Comparison of ENCODE assay signal across 13 cellular contexts in genomic region chr14:81638656-81639055, GRCh38.
DNase-seq lines count a peak whose midpoint lies in the region; FAIRE-seq and TF ChIP-seq lines count a peak whose summit lies in the region.
"Had no signal": no experiment of that assay in that cellular context is flagged by ENCODE, and none has a peak within 500 bp of the region (broad histone marks: within the 10 kb centered on the region; RNA-seq: fewer than 3 reads in every experiment).

No MANE protein-coding gene starts in this region.

- H2AFZ ChIP-seq in hepatocyte, result no peak overlapping the region

- H3K4me3 ChIP-seq in SJCRH30, result no peak overlapping the region
- H3K4me3 ChIP-seq in Caco-2 (ENCODE audit: low read depth, low read length), result no peak overlapping the region
- H3K4me3 ChIP-seq in hepatocyte, result no peak overlapping the region
- H3K4me3 ChIP-seq: BLaER1 treated with 17β-estradiol and CSF1 and Interleukin-3, amounts not matched to agents 10 nM and 100 nM; HAP-1 had no signal

- 83% methylated on average over 2 of the region's 2 CpGs for WGBS in hepatocyte (ENCODE audit: low lambda C conversion rate, missing lambda C conversion rate)

- TF ChIP-seq CTCF in D721Med (IDR thresholded peaks at IDR 0.05; ENCODE audit: insufficient read depth, missing control alignments) (no peak), Caco-2 (IDR thresholded peaks at IDR 0.05; ENCODE audit: insufficient read depth in 1 of 2, low read depth in 1 of 2, low read length in 1 of 2, severe bottlenecking in 1 of 2, unreplicated experiment in 1 of 2) (no peak), hepatocyte (IDR thresholded peaks at IDR 0.05; ENCODE audit: poor library complexity) (no peak)

- DNase-seq in D721Med (ENCODE audit: insufficient read length, low spot score), result peak; percentile 23
- peak; percentile 46 to 72 for DNase-seq in SJCRH30
- DNase-seq in myocyte (ENCODE audit: low read depth), result peak; percentile 35
- DNase-seq in Caco-2, result no peak
- no peak for DNase-seq in NCI-H1105 treated with DMSO at 0.1 percent for 48 hours (lab: John Stamatoyannopoulos, UW)
- DNase-seq in hepatocyte (ENCODE audit: low spot score), result no peak
- DNase-seq: CD8-positive, alpha-beta T cell had no signal

- H4K20me1 ChIP-seq in hepatocyte (ENCODE audit: insufficient read depth, poor library complexity, severe bottlenecking), result no peaks in the 10 kb centered on the region
- H4K20me1 ChIP-seq: BLaER1 treated with 17β-estradiol and CSF1 and Interleukin-3, amounts not matched to agents 10 nM and 100 nM had no signal

- H3K36me3 Mint-ChIP-seq in Caco-2 (ENCODE audit: insufficient read depth, unreplicated experiment), result no peaks in the 10 kb centered on the region
- H3K36me3 Mint-ChIP-seq: CD8-positive, alpha-beta T cell had no signal

- H3K79me2 ChIP-seq in hepatocyte, result no peaks in the 10 kb centered on the region

- H3K27ac ChIP-seq in SJCRH30, result peak overlapping the region; percentile 19; the same call in 1 of the 2 replicates
- H3K27ac ChIP-seq in hepatocyte, result no peak overlapping the region
- H3K27ac ChIP-seq: BLaER1 treated with 17β-estradiol and CSF1 and Interleukin-3, amounts not matched to agents 10 nM and 100 nM had no signal

- H3K9me3 ChIP-seq in SJCRH30 (replicated peaks) (no peaks in the 10 kb centered on the region), Caco-2 (no peaks in the 10 kb centered on the region), hepatocyte (ENCODE audit: low read depth) (no peaks in the 10 kb centered on the region)
- H3K9me3 ChIP-seq: BLaER1 treated with 17β-estradiol and CSF1 and Interleukin-3, amounts not matched to agents 10 nM and 100 nM; HAP-1 had no signal

- H3K4me1 ChIP-seq in SJCRH30 (peaks cover 7% of the 10 kb centered on the region), Caco-2 (no peaks in the 10 kb centered on the region), hepatocyte (ENCODE audit: insufficient read depth) (no peaks in the 10 kb centered on the region)
- H3K4me1 ChIP-seq: BLaER1 treated with 17β-estradiol and CSF1 and Interleukin-3, amounts not matched to agents 10 nM and 100 nM; HAP-1 had no signal

- no peaks in the 10 kb centered on the region for H3K4me1 Mint-ChIP-seq in Caco-2 (ENCODE audit: low read depth, unreplicated experiment)
- H3K4me1 Mint-ChIP-seq: B cell had no signal

- no peak overlapping the region for H3K27ac Mint-ChIP-seq in Caco-2 (ENCODE audit: unreplicated experiment)
- H3K27ac Mint-ChIP-seq: B cell; CD8-positive, alpha-beta T cell had no signal

- H3K4me2 ChIP-seq in hepatocyte, result no peak overlapping the region
- H3K4me2 ChIP-seq: BLaER1 treated with 17β-estradiol and CSF1 and Interleukin-3, amounts not matched to agents 10 nM and 100 nM had no signal

- BruUV-seq in Caco-2 (replicated peaks; lab: Mats Ljungman, UMichigan), result no TSS peak

- H3K27me3 ChIP-seq in SJCRH30 (no peaks in the 10 kb centered on the region), Caco-2 (replicated peaks; ENCODE audit: control insufficient read depth, insufficient read depth, low read length) (no peaks in the 10 kb centered on the region), hepatocyte (no peaks in the 10 kb centered on the region)
- H3K27me3 ChIP-seq: BLaER1 treated with 17β-estradiol and CSF1 and Interleukin-3, amounts not matched to agents 10 nM and 100 nM had no signal

- H3K9me2 ChIP-seq in hepatocyte (replicated peaks; ENCODE audit: insufficient read depth), result no peaks in the 10 kb centered on the region

- peak; percentile 75 for FAIRE-seq in D721Med (lab: Jason Lieb, UNC)
- FAIRE-seq: G401.6, GM12891, GM19239 had no signal

- POLR2A ChIA-PET in Caco-2 (lab: Charles Lee), result no interaction called here

- CTCF ChIA-PET in Caco-2 (lab: Charles Lee), result no interaction called here

- H3K27me3 Mint-ChIP-seq in Caco-2 (ENCODE audit: insufficient read depth, unreplicated experiment), result peaks cover 23% of the 10 kb centered on the region
- H3K27me3 Mint-ChIP-seq: B cell had no signal

- H3K4me3 Mint-ChIP-seq in Caco-2 (ENCODE audit: unreplicated experiment), result no peak overlapping the region
- H3K4me3 Mint-ChIP-seq: B cell; CD8-positive, alpha-beta T cell had no signal

- H3K36me3 ChIP-seq in SJCRH30 (no peaks in the 10 kb centered on the region), Caco-2 (ENCODE audit: control insufficient read depth, insufficient read depth, low read length) (no peaks in the 10 kb centered on the region), hepatocyte (replicated peaks; ENCODE audit: insufficient read depth, low read depth) (no peaks in the 10 kb centered on the region)
- H3K36me3 ChIP-seq: BLaER1 treated with 17β-estradiol and CSF1 and Interleukin-3, amounts not matched to agents 10 nM and 100 nM; HAP-1 had no signal

- no peaks in the 10 kb centered on the region for H3K9me3 Mint-ChIP-seq in Caco-2 (ENCODE audit: unreplicated experiment)
- H3K9me3 Mint-ChIP-seq: CD8-positive, alpha-beta T cell had no signal

- intact Hi-C loops in Caco-2 (cut with micrococcal nuclease; ENCODE audit: unreplicated experiment), result no loop called here

Comparison
In these comparisons a context has a peak if more than half of its experiments do, and no peak if none do; other contexts are left out.
1. DNase-seq: peak in D721Med (single experiment), SJCRH30 (2 of 2) and myocyte (single experiment); none in Caco-2 (0 of 2), NCI-H1105 treated with DMSO at 0.1 percent for 48 hours (single experiment) and hepatocyte (single experiment).